Comparison of ENCODE assay signal across 9 cellular contexts in the genomic region with DNA sequence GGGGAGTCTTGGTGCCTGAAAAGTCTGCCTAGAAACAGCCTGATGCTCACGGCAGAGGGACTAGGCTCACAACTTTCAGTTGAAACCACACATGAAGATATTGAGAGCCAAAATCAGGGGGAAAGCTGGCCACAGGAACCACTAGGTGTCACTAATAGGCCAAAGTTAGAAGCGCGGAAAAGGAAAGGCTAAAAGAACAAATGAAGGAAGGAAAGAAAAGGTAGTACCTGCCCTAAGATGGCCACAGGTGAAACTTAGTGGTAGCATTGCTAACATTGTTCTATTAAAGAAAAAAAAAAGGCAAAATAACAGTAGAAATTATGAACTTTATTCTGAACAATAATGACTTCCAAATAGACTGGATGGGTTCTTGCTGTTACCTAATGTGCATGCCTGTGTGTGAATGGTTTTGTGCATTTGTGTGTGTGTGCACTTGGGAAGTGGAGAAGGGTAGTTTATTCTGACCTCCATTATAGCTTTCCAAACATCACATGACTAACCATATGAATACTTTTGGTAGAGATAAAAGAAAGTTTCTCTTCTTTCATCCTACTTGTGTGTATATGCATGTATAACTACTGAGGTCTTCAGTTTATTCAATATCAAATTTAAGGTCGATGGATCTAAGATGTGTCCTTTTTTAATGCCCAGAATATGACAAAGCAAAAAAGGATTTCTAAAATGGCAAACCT.
A peak's percentile ranks its signal among the peaks of the same experiment; 100 is the strongest.
DNase-seq lines count a peak whose midpoint lies in the region; ATAC-seq and TF ChIP-seq lines count a peak whose summit lies in the region.
"Had no signal": no experiment of that assay in that cellular context is flagged by ENCODE, and none has a peak within 500 bp of the region (broad histone marks: within the 10 kb centered on the region; RNA-seq: fewer than 3 reads in every experiment).

No MANE protein-coding gene starts in this region.

- H3K36me3 ChIP-seq in RWPE2 (ENCODE audit: low read depth): peaks cover 3% of the 10 kb centered on the region; the same call in 1 of the 2 replicates
- H3K36me3 ChIP-seq: BLaER1 treated with 17β-estradiol and CSF1 and Interleukin-3, amounts not matched to agents 10 nM and 100 nM had no signal

- ATAC-seq in GM21515 (IDR thresholded peaks at IDR 0.05; ENCODE audit: unreplicated experiment) (peak; percentile 48), RWPE2 (ENCODE audit: low read depth) (no peak)

- H3K4me3 ChIP-seq in RWPE2 (ENCODE audit: severe bottlenecking): no peak overlapping the region
- H3K4me3 ChIP-seq: BLaER1 treated with 17β-estradiol and CSF1 and Interleukin-3, amounts not matched to agents 10 nM and 100 nM had no signal

- TF ChIP-seq CTCF in RWPE2 (IDR thresholded peaks at IDR 0.05; ENCODE audit: poor library complexity, severe bottlenecking): peak; percentile 96

- peaks cover 39% of the 10 kb centered on the region for H3K4me1 Mint-ChIP-seq in activated naive CD8-positive, alpha-beta T cell (ENCODE audit: low read depth)

- no peaks in the 10 kb centered on the region for H3K9me3 ChIP-seq in RWPE2 (ENCODE audit: severe bottlenecking)
- H3K9me3 ChIP-seq: BLaER1 treated with 17β-estradiol and CSF1 and Interleukin-3, amounts not matched to agents 10 nM and 100 nM had no signal

- H3K27me3 ChIP-seq in RWPE2 (ENCODE audit: insufficient read depth, poor library complexity, severe bottlenecking): no peaks in the 10 kb centered on the region
- H3K27me3 ChIP-seq: BLaER1 treated with 17β-estradiol and CSF1 and Interleukin-3, amounts not matched to agents 10 nM and 100 nM had no signal

- H3K36me3 Mint-ChIP-seq in activated naive CD8-positive, alpha-beta T cell: no peaks in the 10 kb centered on the region

- H3K27ac ChIP-seq in RWPE2 (ENCODE audit: poor library complexity, severe bottlenecking): no peak overlapping the region

- no peaks in the 10 kb centered on the region for H3K27me3 Mint-ChIP-seq in activated naive CD8-positive, alpha-beta T cell

- peaks cover 7% of the 10 kb centered on the region for H3K4me1 ChIP-seq in RWPE2 (ENCODE audit: insufficient read depth, poor library complexity, severe bottlenecking)

- peak overlapping the region; percentile 78 for H3K27ac Mint-ChIP-seq in activated naive CD8-positive, alpha-beta T cell

- H3K9me3 Mint-ChIP-seq in activated naive CD8-positive, alpha-beta T cell (ENCODE audit: low read depth): no peaks in the 10 kb centered on the region

- peak overlapping the region; percentile 9 for H3K4me3 Mint-ChIP-seq in activated naive CD8-positive, alpha-beta T cell

- DNase-seq in NCI-H1436 (lab: John Stamatoyannopoulos, UW) (peak; percentile 10), NCI-H1436 treated with DMSO at 0.1 percent for 48 hours (lab: John Stamatoyannopoulos, UW) (no peak), HuH-7 (ENCODE audit: low spot score) (peak; percentile 38), RWPE2 (ENCODE audit: low spot score) (no peak), iPS-NIHi11 (ENCODE audit: low spot score) (peak; percentile 54)
- DNase-seq in stimulated activated CD4-positive, alpha-beta T cell treated with anti-CD3 and anti-CD28 coated beads, Interleukin-4, amount 100 ng/mL, for 24 hours: peak; percentile 56

Comparison
In these comparisons a context has a peak if more than half of its experiments do, and no peak if none do; other contexts are left out.
1. DNase-seq: peak in NCI-H1436 (single experiment), HuH-7 (single experiment), iPS-NIHi11 (single experiment) and stimulated activated CD4-positive, alpha-beta T cell treated with anti-CD3 and anti-CD28 coated beads, Interleukin-4, amount 100 ng/mL, for 24 hours (single experiment); none in NCI-H1436 treated with DMSO at 0.1 percent for 48 hours (single experiment) and RWPE2 (single experiment).